Comparison of ENCODE assay signal across 10 cellular contexts in the genomic region with DNA sequence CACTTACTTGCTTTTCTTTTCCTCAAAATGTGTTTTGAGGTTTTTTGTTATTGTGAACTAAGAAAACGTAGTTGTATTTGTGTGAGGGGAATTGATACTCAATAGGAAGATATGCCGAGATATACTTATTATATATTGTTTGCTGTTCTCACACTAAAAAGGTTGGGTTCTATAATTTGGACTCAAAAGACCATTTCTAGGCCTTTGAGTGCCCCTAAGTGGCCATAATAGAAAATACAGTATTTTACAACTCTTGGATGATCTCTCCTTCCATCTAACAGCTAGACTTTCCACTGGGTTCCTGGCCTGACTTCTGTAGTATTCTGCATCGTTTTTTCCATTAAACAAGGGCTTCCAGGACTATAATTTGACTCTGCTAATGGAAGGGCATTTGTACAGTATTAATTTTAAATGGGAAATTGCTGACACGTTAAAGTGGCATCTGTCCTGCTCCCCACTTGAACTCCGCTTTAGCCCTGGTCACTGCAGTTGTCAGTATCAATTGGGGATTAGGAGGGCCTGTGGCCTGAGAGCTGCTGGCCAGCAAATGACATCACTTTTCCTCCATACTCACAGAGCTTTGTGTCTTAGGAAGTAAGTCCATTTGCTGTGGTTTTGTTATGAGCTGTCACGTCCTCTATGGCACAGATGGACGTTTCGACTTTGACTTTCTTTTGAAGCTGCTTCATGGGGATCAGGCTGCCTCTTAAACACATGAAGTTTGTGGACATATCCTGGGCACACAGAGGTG.
DNase-seq lines count a peak whose midpoint lies in the region; ATAC-seq, FAIRE-seq and TF ChIP-seq lines count a peak whose summit lies in the region.
"Had no signal": no experiment of that assay in that cellular context is flagged by ENCODE, and none has a peak within 500 bp of the region (broad histone marks: within the 10 kb centered on the region; RNA-seq: fewer than 3 reads in every experiment).

No MANE protein-coding gene starts in this region.

- ATAC-seq in HG03354 (IDR thresholded peaks at IDR 0.05; ENCODE audit: poor library complexity, severe bottlenecking, unreplicated experiment): peak; percentile 48

- peak; percentile 24 for DNase-seq in NCI-H1092 treated with DMSO at 0.1 percent for 48 hours (lab: John Stamatoyannopoulos, UW)
- no peak for DNase-seq in NCI-H1092 (lab: John Stamatoyannopoulos, UW)
- DNase-seq in osteocyte (ENCODE audit: extremely low spot score, unreplicated experiment): no peak
- no peak for DNase-seq in NCI-H774 (lab: John Stamatoyannopoulos, UW)
- no peak for DNase-seq in HTR-8/SVneo (ENCODE audit: insufficient read length, low spot score)
- DNase-seq in NOMO-1 (lab: John Stamatoyannopoulos, UW; ENCODE audit: unreplicated experiment in 2 of 2): no peak
- DNase-seq: activated effector memory CD4-positive, alpha-beta T cell treated with Interleukin-2 at 50 U/mL for 16 hours had no signal

- H3K4me1 Mint-ChIP-seq in brain (peaks cover 47% of the 10 kb centered on the region), osteocyte (ENCODE audit: unreplicated experiment) (peaks cover 26% of the 10 kb centered on the region)

- TF ChIP-seq CTCF in brain (conservative IDR thresholded peaks at IDR 0.05): peak; percentile 59 to 69
- TF ChIP-seq CTCF in osteocyte (IDR thresholded peaks at IDR 0.05): peak; percentile 57

- H3K4me3 Mint-ChIP-seq in brain (no peak overlapping the region), osteocyte (ENCODE audit: unreplicated experiment) (no peak overlapping the region)
- H3K4me3 Mint-ChIP-seq: stimulated activated naive CD8-positive, alpha-beta T cell treated with anti-CD3 and anti-CD28 coated beads, Interleukin-15, Interleukin-2, amounts not matched to agents 100 ng/mL and 50 ng/mL, for 24 hours had no signal

- no peak for FAIRE-seq in HTR-8/SVneo (lab: Jason Lieb, UNC)

- H3K36me3 Mint-ChIP-seq in brain (no peaks in the 10 kb centered on the region), osteocyte (ENCODE audit: unreplicated experiment) (no peaks in the 10 kb centered on the region)

- H3K9me3 Mint-ChIP-seq in brain (no peaks in the 10 kb centered on the region), osteocyte (ENCODE audit: unreplicated experiment) (no peaks in the 10 kb centered on the region)
- H3K9me3 Mint-ChIP-seq: stimulated activated naive CD8-positive, alpha-beta T cell treated with anti-CD3 and anti-CD28 coated beads, Interleukin-15, Interleukin-2, amounts not matched to agents 100 ng/mL and 50 ng/mL, for 24 hours had no signal

- peak overlapping the region in 1 of 5 experiments; percentile 8 for H3K27ac Mint-ChIP-seq in brain
- no peak overlapping the region for H3K27ac Mint-ChIP-seq in osteocyte (ENCODE audit: unreplicated experiment)
- H3K27ac Mint-ChIP-seq: stimulated activated naive CD8-positive, alpha-beta T cell treated with anti-CD3 and anti-CD28 coated beads, Interleukin-15, Interleukin-2, amounts not matched to agents 100 ng/mL and 50 ng/mL, for 24 hours had no signal

- peaks cover 14% of the 10 kb centered on the region for H3K27me3 Mint-ChIP-seq in brain
- no peaks in the 10 kb centered on the region for H3K27me3 Mint-ChIP-seq in osteocyte (ENCODE audit: unreplicated experiment)
